26 cellular contexts compared by ENCODE assay signal in genomic region chr5:159212667-159213462, GRCh38. TPM values are rescaled to one million over a fixed set of nuclear protein-coding genes. Genes with fewer than 3 reads are reported as not detected.
DNase-seq lines count a peak whose midpoint lies in the region; ATAC-seq, FAIRE-seq and TF ChIP-seq lines count a peak whose summit lies in the region.
"Had no signal": no experiment of that assay in that cellular context is flagged by ENCODE, and none has a peak within 500 bp of the region (broad histone marks: within the 10 kb centered on the region; RNA-seq: fewer than 3 reads in every experiment).

No MANE protein-coding gene starts in this region.

- peaks cover 23% of the 10 kb centered on the region for H3K36me3 Mint-ChIP-seq in MCF 10A (ENCODE audit: insufficient read depth, unreplicated experiment)
- H3K36me3 Mint-ChIP-seq: immature natural killer cell had no signal

- no peak overlapping the region for H2AFZ ChIP-seq in mammary epithelial cell (ENCODE audit: low read depth, low read length)
- H2AFZ ChIP-seq: PC-9 had no signal

- no peak overlapping the region for H3K27ac ChIP-seq in mammary epithelial cell (ENCODE audit: insufficient read depth, low read depth, low read length)
- H3K27ac ChIP-seq: PC-9 had no signal

- dilution Hi-C loops in mammary epithelial cell (cut with HindIII; ENCODE audit: low sequenced_read_pairs) = no loop called here

- no peak overlapping the region for H3K4me2 ChIP-seq in mammary epithelial cell (ENCODE audit: insufficient read depth, low read depth, low read length)
- H3K4me2 ChIP-seq: PC-9 had no signal

- BruUV-seq in MCF 10A (replicated peaks; lab: Mats Ljungman, UMichigan) (TSS peak; percentile 7), mammary epithelial cell (replicated peaks; lab: Mats Ljungman, UMichigan) (no TSS peak)

- intact Hi-C loops in MCF 10A (cut with micrococcal nuclease) (no loop called here), mammary epithelial cell (cut with micrococcal nuclease) (no loop called here)

- POLR2A ChIA-PET in MCF 10A (lab: Yijun Ruan, JAX) = interaction anchor here (0.7 to 11.7 kb wide), 16 partner anchors 6 to 94 kb away, joined by 3 to 234 read pairs (median 12); partner anchors contain the start of gene UBLCP1

- in situ Hi-C loops in mammary epithelial cell (cut with MboI; ENCODE audit: low sequenced_read_pairs in 2 of 2) = no loop called here

- DNase-seq in MCF 10A (ENCODE audit: unreplicated experiment) (peak; percentile 49), mammary epithelial cell (no peak), NB4 (ENCODE audit: low read depth) (peak; percentile 67), SW480 (ENCODE audit: low spot score) (peak; percentile 78), GM19239 (ENCODE audit: insufficient read length, low spot score) (no peak), HuH-7.5 (ENCODE audit: low spot score) (no peak)
- no peak for DNase-seq in stimulated activated CD4-positive, alpha-beta T cell treated with anti-CD3 and anti-CD28 coated beads, Interleukin-4, amount 100 ng/mL, for 1 hour
- DNase-seq: activated B cell treated with CpG ODN at 0.5 μM for 24 hours; activated naive CD4-positive, alpha-beta T cell treated with Interleukin-2 at 50 U/mL for 16 hours; BE2C; caudate nucleus; cortex of kidney; immature natural killer cell; KG1; left cardiac atrium; MM.1S; NCI-H146; PC-9; SHP77; stimulated activated CD4-positive, alpha-beta T cell treated with anti-CD3 and anti-CD28 coated beads, Interleukin-15, amount 100 ng/mL, for 24 hours; stimulated activated naive B cell treated with anti-CD40 and anti-IgM and Interleukin-4, amounts not matched to agents 10 μg/mL and 1 μg/mL and 100 μg/mL, for 72 hours had no signal

- H3K9me3 ChIP-seq in mammary epithelial cell (replicated peaks; ENCODE audit: insufficient read depth, low read length) = no peaks in the 10 kb centered on the region
- H3K9me3 ChIP-seq: BE2C had no signal

- 90% methylated on average over 6 of the region's 6 CpGs for WGBS in mammary epithelial cell (ENCODE audit: low coverage, missing lambda C conversion rate)

- H3K9ac ChIP-seq in mammary epithelial cell (ENCODE audit: insufficient read depth, low read length) = no peak overlapping the region

- H3K27me3 Mint-ChIP-seq in MCF 10A (ENCODE audit: insufficient read depth, unreplicated experiment) = no peaks in the 10 kb centered on the region
- H3K27me3 Mint-ChIP-seq: activated B cell treated with CpG ODN at 0.5 μM for 24 hours; stimulated activated naive B cell treated with anti-CD40 and anti-IgM and Interleukin-4, amounts not matched to agents 10 μg/mL and 1 μg/mL and 100 μg/mL, for 72 hours had no signal

- no peak overlapping the region for H3K4me3 ChIP-seq in mammary epithelial cell (replicated peaks in 1 of 3; ENCODE audit: insufficient read depth in 1 of 3, low read depth in 2 of 3, low read length in 3 of 3)
- no peak overlapping the region for H3K4me3 ChIP-seq in NB4 (ENCODE audit: low read depth, low read length)
- H3K4me3 ChIP-seq: GM12878, PC-9 had no signal

- no peak for TF ChIP-seq POLR2A in NB4 (IDR thresholded peaks at IDR 0.05; ENCODE audit: extremely low read depth, insufficient read length)

- peak overlapping the region; percentile 72 for H3K27ac Mint-ChIP-seq in MCF 10A (ENCODE audit: low read depth, unreplicated experiment)
- H3K27ac Mint-ChIP-seq: activated B cell treated with CpG ODN at 0.5 μM for 24 hours; activated T-helper 1 cell treated with anti-CD3 and anti-CD28 coated beads, Interleukin-12 subunit alpha, Interleukin-12 subunit beta, Interleukin-2, Interleukin-4 antibody, amounts not matched to agents 30 ng/mL and 10 ng/mL and 1 ng/mL, durations not matched to agents 14 hours and 24 hours and 36 hours; immature natural killer cell; memory B cell; nephron; stimulated activated naive B cell treated with anti-CD40 and anti-IgM and Interleukin-4, amounts not matched to agents 10 μg/mL and 1 μg/mL and 100 μg/mL, for 72 hours had no signal

- no peaks in the 10 kb centered on the region for H3K36me3 ChIP-seq in mammary epithelial cell (ENCODE audit: insufficient read depth, low read length)
- H3K36me3 ChIP-seq: BE2C had no signal

- H3K4me1 Mint-ChIP-seq in MCF 10A (ENCODE audit: insufficient read depth, unreplicated experiment) = peaks cover 66% of the 10 kb centered on the region

- H4K20me1 ChIP-seq in mammary epithelial cell (ENCODE audit: insufficient read depth, low read length) = no peaks in the 10 kb centered on the region

- peaks cover 14% of the 10 kb centered on the region for H3K79me2 ChIP-seq in mammary epithelial cell (ENCODE audit: insufficient read depth, low read length)

- no peaks in the 10 kb centered on the region for H3K27me3 ChIP-seq in mammary epithelial cell (ENCODE audit: insufficient read depth, low read length)
- H3K27me3 ChIP-seq: BE2C had no signal

- H3K9me3 Mint-ChIP-seq in MCF 10A (ENCODE audit: unreplicated experiment) = no peaks in the 10 kb centered on the region
- H3K9me3 Mint-ChIP-seq: activated B cell treated with CpG ODN at 0.5 μM for 24 hours; activated T-helper 1 cell treated with anti-CD3 and anti-CD28 coated beads, Interleukin-12 subunit alpha, Interleukin-12 subunit beta, Interleukin-2, Interleukin-4 antibody, amounts not matched to agents 30 ng/mL and 10 ng/mL and 1 ng/mL, durations not matched to agents 14 hours and 24 hours and 36 hours; immature natural killer cell; memory B cell; nephron; stimulated activated naive B cell treated with anti-CD40 and anti-IgM and Interleukin-4, amounts not matched to agents 10 μg/mL and 1 μg/mL and 100 μg/mL, for 72 hours had no signal

- no peak for TF ChIP-seq CTCF in MCF 10A (IDR thresholded peaks at IDR 0.05; ENCODE audit: unreplicated experiment)
- no peak for TF ChIP-seq CTCF in mammary epithelial cell (conservative IDR thresholded peaks at IDR 0.05 in 1 of 2, IDR thresholded peaks at IDR 0.05 in 1 of 2; ENCODE audit: extremely low read depth in 1 of 2, insufficient read depth in 1 of 2, low read depth in 1 of 2, low read length in 2 of 2)
- TF ChIP-seq CTCF in NB4 (IDR thresholded peaks at IDR 0.05; ENCODE audit: low read depth, low read length) = no peak

- CTCF ChIA-PET in MCF 10A (lab: Yijun Ruan, JAX) = interaction anchor here (0.6 to 2.6 kb wide), 2 partner anchors 11 to 18 kb away, joined by 7 to 10 read pairs; no protein-coding TSS in a partner anchor
- CTCF ChIA-PET in mammary epithelial cell (lab: Charles Lee; ENCODE audit: low non-redundant PET) = no interaction called here

- ATAC-seq in HG02610 (IDR thresholded peaks at IDR 0.05; ENCODE audit: unreplicated experiment) = no peak
- ATAC-seq: GM12878; left cardiac atrium; stimulated activated naive B cell treated with anti-CD40 and anti-IgM and Interleukin-4, amounts not matched to agents 10 μg/mL and 1 μg/mL and 100 μg/mL, for 72 hours had no signal

- no peak for FAIRE-seq in GM19239 (lab: Jason Lieb, UNC)
- FAIRE-seq: GM12878 had no signal

- H3K4me3 Mint-ChIP-seq in MCF 10A (ENCODE audit: unreplicated experiment) = no peak overlapping the region
- H3K4me3 Mint-ChIP-seq: activated B cell treated with CpG ODN at 0.5 μM for 24 hours; activated T-helper 1 cell treated with anti-CD3 and anti-CD28 coated beads, Interleukin-12 subunit alpha, Interleukin-12 subunit beta, Interleukin-2, Interleukin-4 antibody, amounts not matched to agents 30 ng/mL and 10 ng/mL and 1 ng/mL, durations not matched to agents 14 hours and 24 hours and 36 hours; immature natural killer cell; memory B cell; stimulated activated naive B cell treated with anti-CD40 and anti-IgM and Interleukin-4, amounts not matched to agents 10 μg/mL and 1 μg/mL and 100 μg/mL, for 72 hours had no signal

- peaks cover 26% of the 10 kb centered on the region for H3K4me1 ChIP-seq in mammary epithelial cell (ENCODE audit: insufficient read depth, low read length)

RNA-seq across cellular contexts. Expression of gene RNF145, which starts 3.5 kb away (rescaled TPM):
- total RNA-seq in MCF 10A (2022) (122 and 157 TPM in 2 replicates), mammary epithelial cell (10 to 100 TPM; 63.2 to 78.9 TPM)
- polyA plus RNA-seq in mammary epithelial cell = 84.8 TPM
- 152 TPM for polyA minus RNA-seq in mammary epithelial cell

RNA-seq across cellular contexts. Expression of gene UBLCP1, which starts 50.2 kb away (rescaled TPM):
- 74.4 and 89.6 TPM in 2 replicates for total RNA-seq in MCF 10A (2022)
- 10 to 100 TPM; 30.2 to 36.5 TPM for total RNA-seq in mammary epithelial cell
- polyA plus RNA-seq in mammary epithelial cell = 15.4 TPM
- polyA minus RNA-seq in mammary epithelial cell = 13.3 TPM

Comparison
In these comparisons a context has a peak if more than half of its experiments do, and no peak if none do; other contexts are left out.
1. DNase-seq: peak in MCF 10A (single experiment), NB4 (single experiment) and SW480 (single experiment); none in mammary epithelial cell (single experiment), GM19239 (single experiment), HuH-7.5 (single experiment) and stimulated activated CD4-positive, alpha-beta T cell treated with anti-CD3 and anti-CD28 coated beads, Interleukin-4, amount 100 ng/mL, for 1 hour (single experiment).